1 cellular context compared by ENCODE assay signal in genomic region chr9:122228191-122228905, GRCh38.
A peak's percentile ranks its signal among the peaks of the same experiment; 100 is the strongest.
TF ChIP-seq lines count a peak whose summit lies in the region.

No MANE protein-coding gene starts in this region.

TF ChIP-seq in GM12878, 131 proteins besides CTCF, POLR2A, EP300 and RAD21:
- TF ChIP-seq CBX3 (IDR thresholded peaks at IDR 0.05; ENCODE audit: borderline replicate concordance, low read depth) (no peak), SUZ12 (IDR thresholded peaks at IDR 0.05; ENCODE audit: unreplicated experiment) (peak; percentile 86)
